Comparison of ENCODE assay signal across 15 cellular contexts in genomic region chr2:168338292-168338691, GRCh38.
DNase-seq lines count a peak whose midpoint lies in the region; ATAC-seq and TF ChIP-seq lines count a peak whose summit lies in the region.
"Had no signal": no experiment of that assay in that cellular context is flagged by ENCODE, and none has a peak within 500 bp of the region (broad histone marks: within the 10 kb centered on the region; RNA-seq: fewer than 3 reads in every experiment).

No MANE protein-coding gene starts in this region.

- H3K27me3 Mint-ChIP-seq in Calu3 (ENCODE audit: unreplicated experiment) (no peaks in the 10 kb centered on the region), T-cell (peaks cover 0 to 5% of the 10 kb centered on the region in 2 donors)
- H3K27me3 Mint-ChIP-seq in activated naive CD4-positive, alpha-beta T cell treated with anti-CD3 and anti-CD28 coated beads, Interleukin-2, amount 10 ng/mL, durations not matched to agents 7 days and 5 days: peaks cover 27% of the 10 kb centered on the region

- DNase-seq in Calu3: peak; percentile 17
- peak; percentile 10 for DNase-seq in ELR (ENCODE audit: low read depth)
- DNase-seq in SW480 (ENCODE audit: low spot score): peak; percentile 13
- peak; percentile 70 for DNase-seq in kidney tubule cell (ENCODE audit: low spot score)
- no peak for DNase-seq in T-cell
- DNase-seq in activated naive CD4-positive, alpha-beta T cell treated with anti-CD3 and anti-CD28 coated beads, Interleukin-2, amount 10 ng/mL, durations not matched to agents 7 days and 5 days: no peak
- DNase-seq in left cardiac atrium: no peak
- DNase-seq: DMS 273 treated with DMSO at 0.1 percent for 48 hours; MG63; NCI-H187; NCI-H345; NCI-H69; NK-92 treated with Interleukin-12 subunit alpha and Interleukin-12 subunit beta, amount 100 ng/mL, for 24 hours; SK-N-SH had no signal

- H3K36me3 Mint-ChIP-seq in Calu3 (ENCODE audit: insufficient read depth, unreplicated experiment) (no peaks in the 10 kb centered on the region), T-cell (no peaks in the 10 kb centered on the region)
- no peaks in the 10 kb centered on the region for H3K36me3 Mint-ChIP-seq in activated naive CD4-positive, alpha-beta T cell treated with anti-CD3 and anti-CD28 coated beads, Interleukin-2, amount 10 ng/mL, durations not matched to agents 7 days and 5 days

- POLR2A ChIA-PET in T-cell (lab: Charles Lee): no interaction called here

- CTCF ChIA-PET in Calu3 (lab: Charles Lee): interaction anchor here (0.6 to 0.9 kb wide), 2 partner anchors 12 to 203 kb away, joined by 3 to 4 read pairs; no protein-coding TSS in a partner anchor
- CTCF ChIA-PET in T-cell (lab: Charles Lee): interaction anchor here (1.0 to 2.4 kb wide), 3 partner anchors 203 to 349 kb away, joined by 3 to 17 read pairs (median 5); no protein-coding TSS in a partner anchor
- CTCF ChIA-PET in activated naive CD4-positive, alpha-beta T cell treated with anti-CD3 and anti-CD28 coated beads, Interleukin-2, amount 10 ng/mL, durations not matched to agents 7 days and 5 days (lab: Charles Lee): interaction anchor here (0.8 to 4.1 kb wide), 7 partner anchors 146 to 573 kb away, joined by 3 to 25 read pairs (median 3); no protein-coding TSS in a partner anchor

- intact Hi-C loops in Calu3 (cut with micrococcal nuclease; ENCODE audit: unreplicated experiment) (loop anchor here (5.0 to 10.0 kb wide), 2 partner anchors 61 to 173 kb away; no protein-coding TSS in a partner anchor), left cardiac atrium (cut with DNase I) (no loop called here)

- H3K9me3 Mint-ChIP-seq in Calu3 (ENCODE audit: low read depth, unreplicated experiment) (no peaks in the 10 kb centered on the region), T-cell (no peaks in the 10 kb centered on the region)
- H3K9me3 Mint-ChIP-seq in activated naive CD4-positive, alpha-beta T cell treated with anti-CD3 and anti-CD28 coated beads, Interleukin-2, amount 10 ng/mL, durations not matched to agents 7 days and 5 days: no peaks in the 10 kb centered on the region

- H3K4me3 Mint-ChIP-seq in Calu3 (ENCODE audit: low read depth, unreplicated experiment) (no peak overlapping the region), T-cell (no peak overlapping the region)
- H3K4me3 Mint-ChIP-seq in activated naive CD4-positive, alpha-beta T cell treated with anti-CD3 and anti-CD28 coated beads, Interleukin-2, amount 10 ng/mL, durations not matched to agents 7 days and 5 days: no peak overlapping the region

- peak overlapping the region; percentile 8 for H3K27ac Mint-ChIP-seq in Calu3 (ENCODE audit: unreplicated experiment)
- H3K27ac Mint-ChIP-seq in T-cell: no peak overlapping the region
- H3K27ac Mint-ChIP-seq in activated naive CD4-positive, alpha-beta T cell treated with anti-CD3 and anti-CD28 coated beads, Interleukin-2, amount 10 ng/mL, durations not matched to agents 7 days and 5 days: no peak overlapping the region

- no TSS peak for BruUV-seq in Calu3 (replicated peaks; lab: Mats Ljungman, UMichigan)

- no peak for TF ChIP-seq CTCF in Calu3 (IDR thresholded peaks at IDR 0.05; ENCODE audit: unreplicated experiment)

- H3K4me1 Mint-ChIP-seq in Calu3 (ENCODE audit: low read depth, unreplicated experiment) (peaks cover 18% of the 10 kb centered on the region), T-cell (peaks cover 0 to 6% (median 2%) of the 10 kb centered on the region in 3 donors)
- H3K4me1 Mint-ChIP-seq in activated naive CD4-positive, alpha-beta T cell treated with anti-CD3 and anti-CD28 coated beads, Interleukin-2, amount 10 ng/mL, durations not matched to agents 7 days and 5 days: peaks cover 3% of the 10 kb centered on the region

- no peak for ATAC-seq in T-cell (replicated peaks in 1 of 4)
- ATAC-seq in left cardiac atrium: no peak
- no peak for ATAC-seq in GM18517 (IDR thresholded peaks at IDR 0.05; ENCODE audit: unreplicated experiment)

Comparison
In these comparisons a context has a peak if more than half of its experiments do, and no peak if none do; other contexts are left out.
1. DNase-seq: peak in Calu3 (single experiment), ELR (single experiment), SW480 (single experiment) and kidney tubule cell (single experiment); none in T-cell (0 of 34), activated naive CD4-positive, alpha-beta T cell treated with anti-CD3 and anti-CD28 coated beads, Interleukin-2, amount 10 ng/mL, durations not matched to agents 7 days and 5 days (single experiment) and left cardiac atrium (single experiment).